ENCODE assay signal across 8 cellular contexts in genomic region chr4:15653430-15653829, GRCh38. TPM values are rescaled to one million over a fixed set of nuclear protein-coding genes. Genes with fewer than 3 reads are reported as not detected.
DNase-seq lines count a peak whose midpoint lies in the region; ATAC-seq and TF ChIP-seq lines count a peak whose summit lies in the region.

No MANE protein-coding gene starts in this region.

- intact Hi-C loops in CD4-positive, alpha-beta memory T cell (cut with micrococcal nuclease), result no loop called here
- intact Hi-C loops in mucosa of descending colon (cut with DNase I, micrococcal nuclease), result loop anchor here in 1 of 2 donors (10.0 kb wide), 1 partner anchor 179 kb away; no protein-coding TSS in a partner anchor

- peak overlapping the region; percentile 88 for H3K27ac ChIP-seq in CD4-positive, alpha-beta memory T cell (ENCODE audit: low read depth, low read length)
- H3K27ac ChIP-seq in duodenal mucosa (ENCODE audit: low read depth, low read length), result no peak overlapping the region
- H3K27ac ChIP-seq in neutrophil, result peak overlapping the region; percentile 99

- peak overlapping the region; percentile 94 to 98 (median 97) for H3K4me3 Mint-ChIP-seq in CD4-positive, alpha-beta memory T cell

- peaks cover 41 to 75% (median 51%) of the 10 kb centered on the region in 4 donors for H3K4me1 Mint-ChIP-seq in CD4-positive, alpha-beta memory T cell

- peak overlapping the region; percentile 66 to 98 (median 96) for H3K27ac Mint-ChIP-seq in CD4-positive, alpha-beta memory T cell

- DNase-seq in CD4-positive, alpha-beta memory T cell, result no peak
- no peak for DNase-seq in NB4 (ENCODE audit: low read depth)
- DNase-seq in NCI-H510A treated with DMSO at 0.1 percent for 48 hours (lab: John Stamatoyannopoulos, UW), result no peak
- DNase-seq in stimulated activated CD4-positive, alpha-beta T cell treated with anti-CD3 and anti-CD28 coated beads, Interleukin-12 subunit alpha, Interleukin-12 subunit beta, amount 100 ng/mL, for 4 hours, result no peak
- DNase-seq in mucosa of descending colon, result no peak

- H3K36me3 Mint-ChIP-seq in CD4-positive, alpha-beta memory T cell, result peaks cover 0 to 7% of the 10 kb centered on the region in 2 donors

- TF ChIP-seq CTCF in NB4 (IDR thresholded peaks at IDR 0.05; ENCODE audit: low read depth, low read length) (no peak), neutrophil (IDR thresholded peaks at IDR 0.05) (no peak), mucosa of descending colon (IDR thresholded peaks at IDR 0.05) (no peak)

- no peaks in the 10 kb centered on the region for H3K27me3 ChIP-seq in CD4-positive, alpha-beta memory T cell (ENCODE audit: insufficient read depth, low read length)
- H3K27me3 ChIP-seq in duodenal mucosa (ENCODE audit: control insufficient read depth in 1 of 2, insufficient read depth in 2 of 2, low read length in 2 of 2), result no peaks in the 10 kb centered on the region
- H3K27me3 ChIP-seq in neutrophil, result no peaks in the 10 kb centered on the region

- peak overlapping the region; percentile 81 to 83 for H3K9ac ChIP-seq in duodenal mucosa (ENCODE audit: low read depth in 1 of 2, low read length in 2 of 2)

- no peaks in the 10 kb centered on the region for H3K36me3 ChIP-seq in CD4-positive, alpha-beta memory T cell (ENCODE audit: insufficient read depth, low read length)
- H3K36me3 ChIP-seq in duodenal mucosa (ENCODE audit: control insufficient read depth in 1 of 2, insufficient read depth in 2 of 2, low read length in 2 of 2) (no peaks in the 10 kb centered on the region), neutrophil (peaks cover 41% of the 10 kb centered on the region), mucosa of descending colon (ENCODE audit: low read depth) (no peaks in the 10 kb centered on the region)

- peak overlapping the region; percentile 15 to 63 for H3K4me3 ChIP-seq in CD4-positive, alpha-beta memory T cell (ENCODE audit: low read length in 2 of 2)
- H3K4me3 ChIP-seq in NB4 (ENCODE audit: low read depth, low read length) (peak overlapping the region; percentile 69), duodenal mucosa (ENCODE audit: low read depth in 1 of 2, low read length in 2 of 2) (peak overlapping the region; percentile 72 to 83), neutrophil (ENCODE audit: low read depth in 1 of 2, low read length in 1 of 2) (peak overlapping the region; percentile 82 to 92), mucosa of descending colon (no peak overlapping the region)

- ATAC-seq in GM18873 (IDR thresholded peaks at IDR 0.05; ENCODE audit: low FRiP score, unreplicated experiment) (no peak), mucosa of descending colon (no peak)

- no peaks in the 10 kb centered on the region for H3K9me3 ChIP-seq in CD4-positive, alpha-beta memory T cell (ENCODE audit: control insufficient read depth in 1 of 2, low read length in 2 of 2)
- no peaks in the 10 kb centered on the region for H3K9me3 ChIP-seq in duodenal mucosa (ENCODE audit: control insufficient read depth in 1 of 2, low read length in 2 of 2)
- no peaks in the 10 kb centered on the region for H3K9me3 ChIP-seq in neutrophil
- no peaks in the 10 kb centered on the region for H3K9me3 ChIP-seq in mucosa of descending colon

- CTCF ChIA-PET in CD4-positive, alpha-beta memory T cell (lab: Charles Lee; ENCODE audit: partially characterized antibody), result interaction anchor here (0.7 to 1.6 kb wide), 5 partner anchors 13 to 1999 kb away, joined by 3 to 5 read pairs (median 3); no protein-coding TSS in a partner anchor

- H3K27me3 Mint-ChIP-seq in CD4-positive, alpha-beta memory T cell, result no peaks in the 10 kb centered on the region

- POLR2A ChIA-PET in CD4-positive, alpha-beta memory T cell (lab: Charles Lee; ENCODE audit: partially characterized antibody), result interaction anchor here (1.1 to 3.1 kb wide), 3 partner anchors 9 to 29 kb away, joined by 3 to 41 read pairs (median 3); partner anchors contain the start of gene FAM200B

- H3K4me1 ChIP-seq in CD4-positive, alpha-beta memory T cell (ENCODE audit: insufficient read depth, low read length), result peaks cover 65% of the 10 kb centered on the region
- H3K4me1 ChIP-seq in duodenal mucosa (ENCODE audit: control insufficient read depth in 1 of 2, insufficient read depth in 2 of 2, low read length in 2 of 2), result peaks cover 30 to 49% of the 10 kb centered on the region in 2 donors
- peaks cover 72 to 91% of the 10 kb centered on the region in 2 experiments for H3K4me1 ChIP-seq in neutrophil (ENCODE audit: control insufficient read depth in 1 of 2, insufficient read depth in 1 of 2, low read depth in 1 of 2, low read length in 1 of 2)
- peaks cover 30% of the 10 kb centered on the region for H3K4me1 ChIP-seq in mucosa of descending colon (ENCODE audit: low read depth)

- H3K9me3 Mint-ChIP-seq in CD4-positive, alpha-beta memory T cell, result peaks cover 0 to 2% (median 0%) of the 10 kb centered on the region in 8 donors

- TF ChIP-seq POLR2A in NB4 (IDR thresholded peaks at IDR 0.05; ENCODE audit: extremely low read depth, insufficient read length), result no peak

RNA-seq across cellular contexts. Expression of gene FBXL5, which starts 1.7 kb away (rescaled TPM):
- 10 to 100 TPM; 62.2 to 62.8 TPM for total RNA-seq in CD4-positive, alpha-beta memory T cell
- polyA plus RNA-seq in CD4-positive, alpha-beta memory T cell, result 100 to 1,000 TPM in 1 of 2 donors, 10 to 100 TPM in 1; 88.5 to 203 TPM
- total RNA-seq in mucosa of descending colon, result 100 to 1,000 TPM in 1 of 3 donors, 10 to 100 TPM in 2; 44.8 to 104 (median 60.4) TPM

RNA-seq across cellular contexts. Expression of gene FAM200B, which starts 28.2 kb away (rescaled TPM):
- 10 to 100 TPM; 35.5 to 37.4 TPM for total RNA-seq in CD4-positive, alpha-beta memory T cell
- polyA plus RNA-seq in CD4-positive, alpha-beta memory T cell, result 10 to 100 TPM; 70.9 to 86.8 TPM
- 10 to 100 TPM; 35.3 to 46.1 (median 38.9) TPM for total RNA-seq in mucosa of descending colon

RNA-seq across cellular contexts. Expression of gene BST1, which starts 49.4 kb away (rescaled TPM):
- under 1 TPM; 0.44 to 0.75 TPM for total RNA-seq in CD4-positive, alpha-beta memory T cell
- under 1 TPM in 1 of 2 donors, not detected in 1; 0.53 TPM for polyA plus RNA-seq in CD4-positive, alpha-beta memory T cell
- 10 to 100 TPM in 1 of 3 donors, 1 to 10 TPM in 2; 4.7 to 14.6 (median 6.9) TPM for total RNA-seq in mucosa of descending colon
